In genomic region chr2:222690564-222691200, GRCh38 we compare ENCODE assay signal across 1 cellular context.
TF ChIP-seq lines count a peak whose summit lies in the region.

No MANE protein-coding gene starts in this region.

TF ChIP-seq in GM12878, 131 proteins besides CTCF, POLR2A, EP300 and RAD21 (continued from another document):
- TF ChIP-seq RELB (IDR thresholded peaks at IDR 0.05; ENCODE audit: low read depth) (no peak), SMC3 (IDR thresholded peaks at IDR 0.05; ENCODE audit: borderline replicate concordance, low read length) (peak; percentile 90), YY1 (IDR thresholded peaks at IDR 0.05; ENCODE audit: low read depth, low read length) (peak; percentile 84), ZNF592 (IDR thresholded peaks at IDR 0.05) (0 out of 2 replicates have a peak, but pooled peaks have one; percentile 47), MEF2B (IDR thresholded peaks at IDR 0.05; ENCODE audit: partially characterized antibody, poor library complexity, severe bottlenecking) (no peak), USF2 (IDR thresholded peaks at IDR 0.05; ENCODE audit: borderline replicate concordance, low read depth, low read length) (no peak), SPI1 (IDR thresholded peaks at IDR 0.05; ENCODE audit: borderline replicate concordance, insufficient read depth, low read depth, low read length) (0 out of 2 replicates have a peak, but pooled peaks have one; percentile 2), ZNF217 (IDR thresholded peaks at IDR 0.05) (no peak), NKRF (conservative IDR thresholded peaks at IDR 0.05) (no peak), ZBTB11 (CRISPR knock-in tag; IDR thresholded peaks at IDR 0.05) (no peak), POLR2AphosphoS2 (IDR thresholded peaks at IDR 0.05; ENCODE audit: low read depth, low read length) (no peak), MYB (IDR thresholded peaks at IDR 0.05; ENCODE audit: borderline replicate concordance, low read depth, low read length) (no peak), SP1 (IDR thresholded peaks at IDR 0.05; ENCODE audit: low read depth, low read length) (no peak), RBBP5 (conservative IDR thresholded peaks at IDR 0.05) (no peak), YBX1 (IDR thresholded peaks at IDR 0.05) (no peak), PBX3 (IDR thresholded peaks at IDR 0.05; ENCODE audit: insufficient replicate concordance, low read depth, low read length) (no peak), IRF4 (IDR thresholded peaks at IDR 0.05; ENCODE audit: low read depth, low read length) (0 out of 2 replicates have a peak, but pooled peaks have one; percentile 49), MAX (IDR thresholded peaks at IDR 0.05; ENCODE audit: low read depth, low read length) (no peak), STAT1 (conservative IDR thresholded peaks at IDR 0.05) (no peak), NFIC (IDR thresholded peaks at IDR 0.05; ENCODE audit: low read depth, low read length) (no peak), NRF1 (conservative IDR thresholded peaks at IDR 0.05; ENCODE audit: low read depth, low read length) (no peak), MEF2A (IDR thresholded peaks at IDR 0.05; ENCODE audit: insufficient read depth, low read depth, low read length) (0 out of 2 replicates have a peak, but pooled peaks have one; percentile 19), SMAD5 (IDR thresholded peaks at IDR 0.05; ENCODE audit: low read depth) (no peak), POU2F2 (IDR thresholded peaks at IDR 0.05; ENCODE audit: borderline replicate concordance, low read depth, low read length) (peak; percentile 44; the same call in 1 of the 3 replicates), RUNX3 (IDR thresholded peaks at IDR 0.05; ENCODE audit: low read length) (peak; percentile 88), FOXM1 (IDR thresholded peaks at IDR 0.05; ENCODE audit: low read depth, low read length) (peak; percentile 73), ETV6 (conservative IDR thresholded peaks at IDR 0.05 in 1 of 2, IDR thresholded peaks at IDR 0.05 in 1 of 2; ENCODE audit: borderline replicate concordance in 1 of 2, low read depth in 1 of 2) (no peak)
